In the genomic region with DNA sequence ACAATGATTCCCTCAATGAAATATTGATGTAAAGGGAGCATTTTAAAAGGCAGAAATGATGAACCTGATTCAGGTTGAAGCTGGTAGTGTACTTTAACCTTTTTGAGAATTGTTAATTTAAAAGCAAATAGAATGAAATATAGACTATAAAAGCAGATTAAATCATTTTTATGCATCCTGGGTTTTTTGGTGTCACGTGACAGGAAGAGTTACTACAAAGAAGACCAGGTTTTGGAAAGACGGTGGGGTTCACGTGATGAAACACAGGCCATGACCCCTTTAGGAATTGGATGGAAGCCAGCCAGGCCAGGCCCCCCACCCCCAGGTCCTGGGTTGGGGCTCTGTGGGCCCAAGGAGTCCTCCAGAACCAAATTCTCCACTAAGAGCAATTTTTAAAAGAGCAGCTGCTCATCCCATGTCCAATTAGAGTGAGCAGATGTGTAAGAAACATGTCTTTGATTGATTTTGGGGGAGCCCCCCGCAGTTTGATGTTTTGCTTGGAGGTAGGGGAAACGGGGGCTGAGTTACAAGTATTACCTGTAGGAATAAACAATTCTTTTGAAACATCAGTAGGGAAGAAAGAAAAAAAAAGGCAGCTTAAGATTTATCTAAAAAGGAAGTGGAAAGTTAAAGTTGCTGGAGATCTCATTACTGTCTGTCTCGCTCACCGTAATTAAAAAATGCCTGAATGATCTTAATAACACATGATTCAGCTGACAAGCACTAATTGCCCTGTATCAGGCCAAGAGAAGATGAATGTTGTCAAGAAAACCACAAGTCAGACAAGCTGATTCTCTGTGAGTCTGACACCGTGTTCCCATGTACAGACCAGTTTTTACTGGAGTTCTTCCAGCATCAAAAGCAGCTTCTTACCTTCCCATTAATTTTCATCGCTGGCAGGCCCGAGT, we compare ENCODE assay signal across 10 cellular contexts.
A peak's percentile ranks its signal among the peaks of the same experiment; 100 is the strongest.
DNase-seq lines count a peak whose midpoint lies in the region; ATAC-seq, FAIRE-seq and TF ChIP-seq lines count a peak whose summit lies in the region.
"Had no signal": no experiment of that assay in that cellular context is flagged by ENCODE, and none has a peak within 500 bp of the region (broad histone marks: within the 10 kb centered on the region; RNA-seq: fewer than 3 reads in every experiment).

No MANE protein-coding gene starts in this region.

- no peaks in the 10 kb centered on the region for H3K9me3 Mint-ChIP-seq in central memory CD8-positive, alpha-beta T cell
- H3K9me3 Mint-ChIP-seq in naive thymus-derived CD8-positive, alpha-beta T cell = no peaks in the 10 kb centered on the region

- no peak for TF ChIP-seq POLR2A in GM12891 (IDR thresholded peaks at IDR 0.05; ENCODE audit: low read depth, low read length)

- H4K20me1 ChIP-seq in BLaER1 treated with 17β-estradiol and CSF1 and Interleukin-3, amounts not matched to agents 10 nM and 100 nM = peaks cover 99 to 100% (median 100%) of the 10 kb centered on the region in 11 experiments

- H3K9me3 ChIP-seq in BLaER1 treated with 17β-estradiol and CSF1 and Interleukin-3, amounts not matched to agents 10 nM and 100 nM (replicated peaks in 1 of 11) = no peaks in the 10 kb centered on the region

- H3K4me1 Mint-ChIP-seq in central memory CD8-positive, alpha-beta T cell = peaks cover 29% of the 10 kb centered on the region
- H3K4me1 Mint-ChIP-seq in naive thymus-derived CD8-positive, alpha-beta T cell = peaks cover 30 to 64% (median 56%) of the 10 kb centered on the region in 4 donors

- DNase-seq in KBM-7 (peak; percentile 18), GM12891 (ENCODE audit: insufficient read length, low spot score) (no peak), NCI-H1436 (lab: John Stamatoyannopoulos, UW) (no peak), AML-193 (lab: John Stamatoyannopoulos, UW) (no peak), mucosa of gallbladder (ENCODE audit: low spot score) (no peak)
- DNase-seq in central memory CD8-positive, alpha-beta T cell (ENCODE audit: low spot score in 2 of 2) = no peak
- no peak for DNase-seq in naive thymus-derived CD8-positive, alpha-beta T cell
- DNase-seq: NCI-H1105 treated with DMSO at 0.1 percent for 48 hours had no signal

- H3K4me3 ChIP-seq in BLaER1 treated with 17β-estradiol and CSF1 and Interleukin-3, amounts not matched to agents 10 nM and 100 nM = no peak overlapping the region
- H3K4me3 ChIP-seq: skin epidermis had no signal

- no peak for ATAC-seq in central memory CD8-positive, alpha-beta T cell (replicated peaks; ENCODE audit: extremely low read depth, poor library complexity, severe bottlenecking)
- ATAC-seq in naive thymus-derived CD8-positive, alpha-beta T cell = no peak

- peak overlapping the region; percentile 52 to 86 (median 79) for H3K4me2 ChIP-seq in BLaER1 treated with 17β-estradiol and CSF1 and Interleukin-3, amounts not matched to agents 10 nM and 100 nM

- peaks cover 80 to 99% (median 96%) of the 10 kb centered on the region in 10 experiments for H3K4me1 ChIP-seq in BLaER1 treated with 17β-estradiol and CSF1 and Interleukin-3, amounts not matched to agents 10 nM and 100 nM

- in situ Hi-C loops in KBM-7 (cut with MboI; ENCODE audit: low pct_unique_long_range_greater_than_20kb, low sequenced_read_pairs) = no loop called here

- peak overlapping the region; percentile 33 for H3K27ac Mint-ChIP-seq in central memory CD8-positive, alpha-beta T cell (ENCODE audit: low read depth)
- H3K27ac Mint-ChIP-seq in naive thymus-derived CD8-positive, alpha-beta T cell = peak overlapping the region in 8 of 10 donors; percentile 4 to 83 (median 39)

- peaks cover 0 to 11% (median 1%) of the 10 kb centered on the region in 11 experiments; a peak in 6 of 22 replicates for H3K36me3 ChIP-seq in BLaER1 treated with 17β-estradiol and CSF1 and Interleukin-3, amounts not matched to agents 10 nM and 100 nM

- H3K27me3 ChIP-seq in BLaER1 treated with 17β-estradiol and CSF1 and Interleukin-3, amounts not matched to agents 10 nM and 100 nM = no peaks in the 10 kb centered on the region

- no peak overlapping the region for H3K4me3 Mint-ChIP-seq in central memory CD8-positive, alpha-beta T cell
- peak overlapping the region in 8 of 10 donors; percentile 3 to 59 (median 36) for H3K4me3 Mint-ChIP-seq in naive thymus-derived CD8-positive, alpha-beta T cell

- H3K27me3 Mint-ChIP-seq in central memory CD8-positive, alpha-beta T cell = no peaks in the 10 kb centered on the region
- H3K27me3 Mint-ChIP-seq in naive thymus-derived CD8-positive, alpha-beta T cell = no peaks in the 10 kb centered on the region

- H3K36me3 Mint-ChIP-seq in central memory CD8-positive, alpha-beta T cell (ENCODE audit: insufficient read depth) = peaks cover 3% of the 10 kb centered on the region
- H3K36me3 Mint-ChIP-seq in naive thymus-derived CD8-positive, alpha-beta T cell = peaks cover 0 to 3% (median 0%) of the 10 kb centered on the region in 3 donors

- POLR2A ChIA-PET in naive thymus-derived CD8-positive, alpha-beta T cell (lab: Charles Lee) = interaction anchor here (0.6 kb wide), 1 partner anchor 8 kb away, joined by 4 read pairs; no protein-coding TSS in a partner anchor

- no peak for FAIRE-seq in GM12891 (lab: Jason Lieb, UNC)

- H3K27ac ChIP-seq in BLaER1 treated with 17β-estradiol and CSF1 and Interleukin-3, amounts not matched to agents 10 nM and 100 nM = peak overlapping the region in 10 of 11 experiments; percentile 9 to 61 (median 42); a peak in 17 of 22 replicates

- peak overlapping the region in 9 of 11 experiments; percentile 5 to 53 (median 25); a peak in 6 of 22 replicates for H3K9ac ChIP-seq in BLaER1 treated with 17β-estradiol and CSF1 and Interleukin-3, amounts not matched to agents 10 nM and 100 nM

TF ChIP-seq in GM12891, 5 proteins besides CTCF, POLR2A, EP300 and RAD21:
- TF ChIP-seq SPI1 (IDR thresholded peaks at IDR 0.05; ENCODE audit: low read depth, low read length) = no peak
- no peak for TF ChIP-seq TAF1 (IDR thresholded peaks at IDR 0.05; ENCODE audit: low read depth, low read length)
- TF ChIP-seq PAX5 (IDR thresholded peaks at IDR 0.05; ENCODE audit: insufficient read depth, low read length, severe bottlenecking) = no peak
- TF ChIP-seq POU2F2 (IDR thresholded peaks at IDR 0.05; ENCODE audit: low read depth, low read length) = no peak
- TF ChIP-seq POLR2AphosphoS5 (IDR thresholded peaks at IDR 0.05; ENCODE audit: low read depth, low read length) = no peak
TF ChIP-seq in GM12891: peak in this region for 0.
